8 cellular contexts compared by ENCODE assay signal in genomic region chr2:196274387-196274809, GRCh38.
DNase-seq lines count a peak whose midpoint lies in the region; ATAC-seq, FAIRE-seq and TF ChIP-seq lines count a peak whose summit lies in the region.

No MANE protein-coding gene starts in this region.

- no peaks in the 10 kb centered on the region for H3K9me3 ChIP-seq in right lobe of liver
- no peaks in the 10 kb centered on the region for H3K9me3 ChIP-seq in HepG2 (ENCODE audit: low read length)
- no peaks in the 10 kb centered on the region for H3K9me3 ChIP-seq in right cardiac atrium (ENCODE audit: control insufficient read depth, low read length)

- no peaks in the 10 kb centered on the region for H3K27me3 ChIP-seq in right lobe of liver
- H3K27me3 ChIP-seq in HepG2 (ENCODE audit: control insufficient read depth in 1 of 2, insufficient read depth in 2 of 2, low read length in 2 of 2): no peaks in the 10 kb centered on the region
- no peaks in the 10 kb centered on the region for H3K27me3 ChIP-seq in right cardiac atrium (ENCODE audit: control insufficient read depth, insufficient read depth)

- no peak overlapping the region for H3K4me2 ChIP-seq in HepG2 (ENCODE audit: low read depth, low read length)

- BruUV-seq in HepG2 (replicated peaks; lab: Mats Ljungman, UMichigan): no TSS peak

- H3K27ac ChIP-seq in right lobe of liver (no peak overlapping the region), HepG2 (ENCODE audit: extremely low read length, insufficient read depth, low read length) (no peak overlapping the region), right cardiac atrium (ENCODE audit: low read length) (no peak overlapping the region)

- ATAC-seq in right lobe of liver (peak; percentile 48 to 66 (median 64)), HepG2 (no peak), HG03460 (IDR thresholded peaks at IDR 0.05; ENCODE audit: unreplicated experiment) (peak; percentile 43), SK-N-SH treated with all-trans-retinoic acid at 6 μM for 48 hours (peak; percentile 69), right cardiac atrium (peak; percentile 80 to 88)

- POLR2A ChIA-PET in HepG2 (lab: Yijun Ruan, JAX): no interaction called here

- intact Hi-C loops in right lobe of liver (cut with DNase I): no loop called here
- intact Hi-C loops in HepG2 (cut with micrococcal nuclease; ENCODE audit: unreplicated experiment): no loop called here
- intact Hi-C loops in right cardiac atrium (cut with DNase I): loop anchor here in 1 of 4 donors (10.0 kb wide), 1 partner anchor 110 kb away; no protein-coding TSS in a partner anchor

- no peak for TF ChIP-seq RAD21 in HepG2 (CRISPR knock-in tag; IDR thresholded peaks at IDR 0.05)

- 17% methylated on average over 1 of the region's 1 CpG for WGBS in right lobe of liver (ENCODE audit: insufficient coverage, low coverage, low lambda C conversion rate, missing lambda C conversion rate)
- WGBS in HepG2 (ENCODE audit: low lambda C conversion rate): 7% methylated on average over 1 of the region's 1 CpG
- 19% methylated on average over 1 of the region's 1 CpG for WGBS in right cardiac atrium

- FAIRE-seq in HepG2 (lab: Jason Lieb, UNC) (no peak), RCC 7860 (lab: Jason Lieb, UNC) (no peak)

- H3K79me2 ChIP-seq in HepG2 (ENCODE audit: insufficient read depth, low read length): no peaks in the 10 kb centered on the region

- CTCF ChIA-PET in HepG2 (lab: Yijun Ruan, JAX; ENCODE audit: low intra/inter-chr PET ratio, low total read pairs): no interaction called here

- DNase-seq in right lobe of liver: no peak
- DNase-seq in HepG2 (ENCODE audit: low spot score): no peak
- DNase-seq in right cardiac atrium: peak in 1 of 3 donors; percentile 30
- DNase-seq in RCC 7860 (ENCODE audit: low spot score): no peak
- DNase-seq in stimulated activated CD4-positive, alpha-beta T cell treated with anti-CD3 and anti-CD28 coated beads, Interleukin-4, amount 100 ng/mL, for 4 hours: no peak
- no peak for DNase-seq in pons (ENCODE audit: low spot score)

- in situ Hi-C loops in HepG2 (cut with HindIII; ENCODE audit: extremely low pct_ligation_motif_present, low pct_unique_long_range_greater_than_20kb): no loop called here

- H4K20me1 ChIP-seq in HepG2 (ENCODE audit: insufficient read depth, low read length): no peaks in the 10 kb centered on the region

- H3K4me3 ChIP-seq in right lobe of liver: no peak overlapping the region
- no peak overlapping the region for H3K4me3 ChIP-seq in HepG2 (replicated peaks in 1 of 3; ENCODE audit: insufficient read depth in 1 of 3, low read depth in 2 of 3, low read length in 3 of 3)
- no peak overlapping the region for H3K4me3 ChIP-seq in right cardiac atrium (ENCODE audit: low read length)

- no peak for TF ChIP-seq POLR2A in right lobe of liver (IDR thresholded peaks at IDR 0.05)
- no peak for TF ChIP-seq POLR2A in HepG2 (IDR thresholded peaks at IDR 0.05; ENCODE audit: insufficient read depth in 1 of 2, low read depth in 2 of 2, low read length in 2 of 2)

- H3K36me3 ChIP-seq in right lobe of liver (no peaks in the 10 kb centered on the region), HepG2 (replicated peaks in 1 of 2; ENCODE audit: control insufficient read depth in 1 of 2, insufficient read depth in 2 of 2, low read length in 2 of 2) (no peaks in the 10 kb centered on the region)

- no peak overlapping the region for H2AFZ ChIP-seq in HepG2 (ENCODE audit: low read length)

- H3K4me1 ChIP-seq in right lobe of liver: no peaks in the 10 kb centered on the region
- H3K4me1 ChIP-seq in HepG2 (ENCODE audit: insufficient read depth, low read length): peaks cover 19% of the 10 kb centered on the region
- H3K4me1 ChIP-seq in right cardiac atrium (ENCODE audit: control insufficient read depth, insufficient read depth, low read length): peaks cover 2% of the 10 kb centered on the region

- TF ChIP-seq EP300 in HepG2 (IDR thresholded peaks at IDR 0.05; ENCODE audit: low read depth in 2 of 2, low read length in 2 of 2): no peak
- no peak for TF ChIP-seq EP300 in HepG2 (CRISPR knock-in tag; IDR thresholded peaks at IDR 0.05; ENCODE audit: borderline replicate concordance)

- no peak for TF ChIP-seq CTCF in right lobe of liver (IDR thresholded peaks at IDR 0.05)
- no peak for TF ChIP-seq CTCF in HepG2 (CRISPR knock-in tag; IDR thresholded peaks at IDR 0.05)

- no peak overlapping the region for H3K9ac ChIP-seq in HepG2 (ENCODE audit: insufficient read depth, low read depth, low read length)

TF ChIP-seq in HepG2, 621 proteins besides CTCF, POLR2A, EP300 and RAD21 (continues in another document):
- TF ChIP-seq ZNF326 (CRISPR knock-in tag; IDR thresholded peaks at IDR 0.05; ENCODE audit: borderline replicate concordance) (no peak), ZNF280B (CRISPR knock-in tag; IDR thresholded peaks at IDR 0.05; ENCODE audit: borderline replicate concordance) (no peak), ZNF788 (CRISPR knock-in tag; IDR thresholded peaks at IDR 0.05; ENCODE audit: borderline replicate concordance) (no peak), ATM (IDR thresholded peaks at IDR 0.05; ENCODE audit: borderline replicate concordance) (no peak), KLF9 (CRISPR knock-in tag; IDR thresholded peaks at IDR 0.05; ENCODE audit: low read depth) (no peak)

TF ChIP-seq in SK-N-SH treated with all-trans-retinoic acid at 6 μM for 48 hours, 23 proteins besides CTCF, POLR2A, EP300 and RAD21:
- TF ChIP-seq ISL1 (CRISPR knock-in tag; IDR thresholded peaks at IDR 0.05) (peak; percentile 54), TSHZ2 (CRISPR knock-in tag; IDR thresholded peaks at IDR 0.05) (no peak), RARB (CRISPR knock-in tag; IDR thresholded peaks at IDR 0.05) (no peak), POU6F1 (CRISPR knock-in tag; IDR thresholded peaks at IDR 0.05; ENCODE audit: borderline replicate concordance, low read depth) (no peak)
